Comparison of ENCODE assay signal across 18 cellular contexts in genomic region chr3:196788509-196788908, GRCh38. TPM values are rescaled to one million over a fixed set of nuclear protein-coding genes. Genes with fewer than 3 reads are reported as not detected.
DNase-seq lines count a peak whose midpoint lies in the region; ATAC-seq and TF ChIP-seq lines count a peak whose summit lies in the region.
"Had no signal": no experiment of that assay in that cellular context is flagged by ENCODE, and none has a peak within 500 bp of the region (broad histone marks: within the 10 kb centered on the region; RNA-seq: fewer than 3 reads in every experiment).

No MANE protein-coding gene starts in this region.

- no peaks in the 10 kb centered on the region for H3K4me1 ChIP-seq in CD8-positive, alpha-beta memory T cell (ENCODE audit: insufficient read depth, low read length)
- H3K4me1 ChIP-seq in HUES48 (ENCODE audit: control insufficient read depth, insufficient read depth, low read length) (peaks cover 28% of the 10 kb centered on the region), ovary (ENCODE audit: insufficient read depth) (no peaks in the 10 kb centered on the region)

- no peak overlapping the region for H3K4me3 Mint-ChIP-seq in CD8-positive, alpha-beta memory T cell
- H3K4me3 Mint-ChIP-seq in neural crest cell, result no peak overlapping the region
- H3K4me3 Mint-ChIP-seq: activated B cell treated with CpG ODN at 0.5 μM for 24 hours had no signal

- no peak overlapping the region for H3K9ac ChIP-seq in HUES48 (ENCODE audit: low read depth, low read length)
- H3K9ac ChIP-seq: BLaER1 treated with 17β-estradiol and CSF1 and Interleukin-3, amounts not matched to agents 10 nM and 100 nM had no signal

- no peak overlapping the region for H3K4me3 ChIP-seq in CD8-positive, alpha-beta memory T cell (ENCODE audit: low read length)
- H3K4me3 ChIP-seq in HUES48 (ENCODE audit: low read depth, low read length) (no peak overlapping the region), brain microvascular endothelial cell (ENCODE audit: low read depth, low read length) (no peak overlapping the region), ovary (no peak overlapping the region)
- H3K4me3 ChIP-seq: BLaER1 treated with 17β-estradiol and CSF1 and Interleukin-3, amounts not matched to agents 10 nM and 100 nM; sigmoid colon; thoracic aorta had no signal

- no peak for TF ChIP-seq EP300 in ovary (IDR thresholded peaks at IDR 0.05)

- peaks cover 29 to 55% (median 53%) of the 10 kb centered on the region in 3 donors for H3K4me1 Mint-ChIP-seq in CD8-positive, alpha-beta memory T cell
- H3K4me1 Mint-ChIP-seq in neural crest cell, result peaks cover 11% of the 10 kb centered on the region

- H3K27me3 Mint-ChIP-seq in CD8-positive, alpha-beta memory T cell, result no peaks in the 10 kb centered on the region
- no peaks in the 10 kb centered on the region for H3K27me3 Mint-ChIP-seq in neural crest cell (ENCODE audit: low read depth)
- H3K27me3 Mint-ChIP-seq: activated B cell treated with CpG ODN at 0.5 μM for 24 hours had no signal

- ATAC-seq in GM19328 (IDR thresholded peaks at IDR 0.05; ENCODE audit: unreplicated experiment) (no peak), GM19455 (IDR thresholded peaks at IDR 0.05; ENCODE audit: unreplicated experiment) (no peak)

- in situ Hi-C loops in brain microvascular endothelial cell (cut with HindIII; ENCODE audit: low pct_ligation_motif_present, low sequenced_read_pairs), result no loop called here

- peak overlapping the region in 6 of 8 donors; percentile 30 to 79 (median 58) for H3K27ac Mint-ChIP-seq in CD8-positive, alpha-beta memory T cell
- H3K27ac Mint-ChIP-seq in neural crest cell (ENCODE audit: unreplicated experiment), result peak overlapping the region; percentile 0
- H3K27ac Mint-ChIP-seq: activated B cell treated with CpG ODN at 0.5 μM for 24 hours had no signal

- TF ChIP-seq POLR2A in ovary (IDR thresholded peaks at IDR 0.05), result no peak

- intact Hi-C loops in ovary (cut with DNase I), result no loop called here

- no peaks in the 10 kb centered on the region for H3K27me3 ChIP-seq in CD8-positive, alpha-beta memory T cell (ENCODE audit: insufficient read depth, low read length, poor library complexity, severe bottlenecking)
- H3K27me3 ChIP-seq in HUES48 (ENCODE audit: control insufficient read depth, insufficient read depth, low read length) (no peaks in the 10 kb centered on the region), brain microvascular endothelial cell (replicated peaks) (no peaks in the 10 kb centered on the region), ovary (no peaks in the 10 kb centered on the region)
- H3K27me3 ChIP-seq: sigmoid colon had no signal

- WGBS in ovary, 3 donors, result 72 to 80% (median 74%) methylated on average over 5 of the region's 5 CpGs

- H3K9me3 ChIP-seq in CD8-positive, alpha-beta memory T cell (ENCODE audit: low read length), result no peaks in the 10 kb centered on the region
- H3K9me3 ChIP-seq in HUES48 (ENCODE audit: control insufficient read depth, insufficient read depth, low read length) (peaks cover 16% of the 10 kb centered on the region), ovary (no peaks in the 10 kb centered on the region)
- H3K9me3 ChIP-seq: sigmoid colon, thoracic aorta had no signal

- H3K9me3 Mint-ChIP-seq in CD8-positive, alpha-beta memory T cell, result no peaks in the 10 kb centered on the region
- peaks cover 7% of the 10 kb centered on the region for H3K9me3 Mint-ChIP-seq in neural crest cell
- H3K9me3 Mint-ChIP-seq: activated B cell treated with CpG ODN at 0.5 μM for 24 hours had no signal

- H3K36me3 Mint-ChIP-seq in CD8-positive, alpha-beta memory T cell, result peaks cover 11 to 68% (median 27%) of the 10 kb centered on the region in 3 donors
- peaks cover 51% of the 10 kb centered on the region for H3K36me3 Mint-ChIP-seq in neural crest cell (ENCODE audit: low read depth)

- DNase-seq in CD8-positive, alpha-beta memory T cell, result no peak
- peak; percentile 23 for DNase-seq in brain microvascular endothelial cell
- DNase-seq in neural crest cell (ENCODE audit: low read depth, low spot score), result no peak
- DNase-seq in SW 1271 (lab: John Stamatoyannopoulos, UW), result no peak
- no peak for DNase-seq in ovary
- DNase-seq: activated B cell treated with CpG ODN at 0.5 μM for 24 hours; activated naive CD4-positive, alpha-beta T cell; MV-4-11; NCI-H2029 treated with DMSO at 0.1 percent for 48 hours; NCI-H82; sigmoid colon; stimulated activated CD4-positive, alpha-beta T cell treated with anti-CD3 and anti-CD28 coated beads, Interleukin-4, amount 100 ng/mL, for 1 hour; T-helper 1 cell had no signal

- CTCF ChIA-PET in CD8-positive, alpha-beta memory T cell (lab: Charles Lee), result no interaction called here

- POLR2A ChIA-PET in CD8-positive, alpha-beta memory T cell (lab: Charles Lee), result no interaction called here

- H3K36me3 ChIP-seq in CD8-positive, alpha-beta memory T cell (ENCODE audit: insufficient read depth, low read length), result peaks cover 5% of the 10 kb centered on the region
- H3K36me3 ChIP-seq in HUES48 (ENCODE audit: control insufficient read depth, insufficient read depth, low read length) (peaks cover 44% of the 10 kb centered on the region), brain microvascular endothelial cell (replicated peaks) (peaks cover 6% of the 10 kb centered on the region), ovary (no peaks in the 10 kb centered on the region)
- H3K36me3 ChIP-seq: thoracic aorta had no signal

- TF ChIP-seq CTCF in brain microvascular endothelial cell (IDR thresholded peaks at IDR 0.05; ENCODE audit: low read depth, low read length, missing control alignments), result no peak
- no peak for TF ChIP-seq CTCF in neural crest cell (conservative IDR thresholded peaks at IDR 0.05)
- TF ChIP-seq CTCF in ovary (IDR thresholded peaks at IDR 0.05), result no peak

- H3K27ac ChIP-seq in CD8-positive, alpha-beta memory T cell (ENCODE audit: low read depth, low read length), result no peak overlapping the region
- H3K27ac ChIP-seq in HUES48 (ENCODE audit: low read depth, low read length) (peak overlapping the region; percentile 31), brain microvascular endothelial cell (no peak overlapping the region), ovary (no peak overlapping the region)
- H3K27ac ChIP-seq: BLaER1 treated with 17β-estradiol and CSF1 and Interleukin-3, amounts not matched to agents 10 nM and 100 nM; sigmoid colon; thoracic aorta had no signal

RNA-seq across cellular contexts. Expression of gene PAK2, which starts 48.9 kb away (rescaled TPM):
- total RNA-seq in CD8-positive, alpha-beta memory T cell, result 10 to 100 TPM; 81.2 to 85.4 TPM
- 38.0 TPM for polyA plus RNA-seq in CD8-positive, alpha-beta memory T cell
- total RNA-seq in neural crest cell, result 92.2 and 96.4 TPM in 2 replicates
- total RNA-seq in ovary, result 10 to 100 TPM; 24.2 to 57.3 (median 44.2) TPM
- polyA plus RNA-seq in ovary, result 10 to 100 TPM; 17.0 to 59.5 TPM
